In the genomic region with DNA sequence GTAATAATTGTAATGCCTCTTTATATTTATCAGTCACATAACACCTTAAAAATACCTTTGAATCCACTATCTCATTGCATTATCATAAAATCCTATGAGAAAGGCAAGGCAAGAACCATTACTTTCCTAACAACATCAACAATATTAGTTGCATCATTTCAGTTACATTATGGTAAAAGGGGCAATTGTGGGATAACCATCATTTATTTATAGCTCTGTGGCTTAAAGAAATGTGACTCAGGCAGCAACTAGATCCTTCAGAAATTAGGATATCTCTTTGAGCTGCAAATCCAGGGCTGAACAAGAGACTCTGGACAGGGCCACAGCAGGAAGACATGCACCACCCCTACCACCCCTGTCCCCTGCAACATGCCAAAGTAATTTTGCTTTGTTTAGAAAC, we compare ENCODE assay signal across 1 cellular context.
TF ChIP-seq lines count a peak whose summit lies in the region.

No MANE protein-coding gene starts in this region.

TF ChIP-seq in IMR-90, 13 proteins besides CTCF, POLR2A, EP300 and RAD21 (continued from another document):
- TF ChIP-seq, protein P1, sequence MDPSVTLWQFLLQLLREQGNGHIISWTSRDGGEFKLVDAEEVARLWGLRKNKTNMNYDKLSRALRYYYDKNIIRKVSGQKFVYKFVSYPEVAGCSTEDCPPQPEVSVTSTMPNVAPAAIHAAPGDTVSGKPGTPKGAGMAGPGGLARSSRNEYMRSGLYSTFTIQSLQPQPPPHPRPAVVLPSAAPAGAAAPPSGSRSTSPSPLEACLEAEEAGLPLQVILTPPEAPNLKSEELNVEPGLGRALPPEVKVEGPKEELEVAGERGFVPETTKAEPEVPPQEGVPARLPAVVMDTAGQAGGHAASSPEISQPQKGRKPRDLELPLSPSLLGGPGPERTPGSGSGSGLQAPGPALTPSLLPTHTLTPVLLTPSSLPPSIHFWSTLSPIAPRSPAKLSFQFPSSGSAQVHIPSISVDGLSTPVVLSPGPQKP (IDR thresholded peaks at IDR 0.05; ENCODE audit: borderline replicate concordance, low read depth, low read length): no peak
